ENCODE assay signal across 19 cellular contexts in genomic region chr15:71688509-71689094, GRCh38.
"Had no signal": no experiment of that assay in that cellular context is flagged by ENCODE, and none has a peak within 500 bp of the region (broad histone marks: within the 10 kb centered on the region; RNA-seq: fewer than 3 reads in every experiment).

No MANE protein-coding gene starts in this region.

- H3K27ac Mint-ChIP-seq: activated CD8-positive, alpha-beta T cell treated with anti-CD3 and anti-CD28 coated beads for 36 hours; activated naive CD8-positive, alpha-beta T cell treated with anti-CD3 and anti-CD28 coated beads, Interleukin-2, amount 10 ng/mL, durations not matched to agents 7 days and 5 days had no signal

- H3K36me3 Mint-ChIP-seq: activated naive CD8-positive, alpha-beta T cell treated with anti-CD3 and anti-CD28 coated beads, Interleukin-2, amount 10 ng/mL, durations not matched to agents 7 days and 5 days had no signal

- DNase-seq: activated CD4-positive, CD25-positive, alpha-beta regulatory T cell; activated CD8-positive, alpha-beta memory T cell treated with anti-CD3 and anti-CD28 coated beads, Interleukin-2, amount 50 U/mL, for 48 hours; activated CD8-positive, alpha-beta T cell treated with anti-CD3 and anti-CD28 coated beads for 36 hours; activated naive CD4-positive, alpha-beta T cell treated with anti-CD3 and anti-CD28 coated beads, Interleukin-2, amount 50 U/mL, for 16 hours; activated naive CD8-positive, alpha-beta T cell treated with anti-CD3 and anti-CD28 coated beads, Interleukin-2, amount 10 ng/mL, durations not matched to agents 7 days and 5 days; activated T-cell treated with anti-CD3 and anti-CD28 coated beads, Interleukin-2, amount 50 U/mL, for 1 hour; adrenal gland; anterior cingulate cortex; caudate nucleus; Kasumi-1; KBM-7; NCI-H146; NCI-H2029 treated with DMSO at 0.1 percent for 48 hours; NCI-H446; Peyer's patch; SHP77; T-helper 1 cell had no signal

- H3K36me3 ChIP-seq: adrenal gland, breast epithelium, Peyer's patch had no signal

- H3K4me1 ChIP-seq: adrenal gland, Peyer's patch had no signal

- H3K27ac ChIP-seq: adrenal gland, breast epithelium, Peyer's patch, VCaP had no signal

- H3K27me3 ChIP-seq: adrenal gland, breast epithelium, Peyer's patch had no signal

- H3K4me3 ChIP-seq: adrenal gland, breast epithelium, Peyer's patch had no signal

- H3K9me3 ChIP-seq: adrenal gland, breast epithelium, Peyer's patch had no signal

- H3K4me3 Mint-ChIP-seq: activated CD8-positive, alpha-beta T cell treated with anti-CD3 and anti-CD28 coated beads for 36 hours; activated naive CD8-positive, alpha-beta T cell treated with anti-CD3 and anti-CD28 coated beads, Interleukin-2, amount 10 ng/mL, durations not matched to agents 7 days and 5 days had no signal

- H3K9me3 Mint-ChIP-seq: activated CD8-positive, alpha-beta T cell treated with anti-CD3 and anti-CD28 coated beads for 36 hours had no signal
